27 cellular contexts compared by ENCODE assay signal in the genomic region with DNA sequence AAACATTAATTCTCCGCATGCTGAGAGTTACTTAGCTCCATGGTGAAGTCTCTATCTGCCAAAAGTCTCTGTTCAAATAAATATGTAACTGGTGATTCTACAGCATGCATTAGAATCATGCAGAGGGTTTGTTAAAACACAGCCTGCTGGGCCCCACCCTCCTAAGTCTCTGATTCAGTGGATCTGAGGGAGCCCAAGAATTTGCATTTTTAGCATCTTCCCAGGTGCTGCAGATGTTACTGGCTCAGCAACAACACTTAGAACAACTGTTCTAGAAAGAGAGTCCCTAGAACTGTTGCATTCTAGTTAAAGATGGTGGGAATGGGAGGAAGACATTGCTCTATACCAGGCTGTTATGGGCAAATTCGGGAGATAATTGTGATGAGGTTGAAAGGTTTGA.
"Had no signal": no experiment of that assay in that cellular context is flagged by ENCODE, and none has a peak within 500 bp of the region (broad histone marks: within the 10 kb centered on the region; RNA-seq: fewer than 3 reads in every experiment).

No MANE protein-coding gene starts in this region.

- H3K27me3 ChIP-seq: neutrophil, right lobe of liver, sigmoid colon, stomach, thyroid gland, tibial nerve, upper lobe of left lung, vagina had no signal

- H3K4me3 ChIP-seq: psoas muscle, right lobe of liver, sigmoid colon, stomach, thoracic aorta, thyroid gland, tibial nerve, upper lobe of left lung, vagina had no signal

- H3K9me3 Mint-ChIP-seq: nephron; stimulated activated effector memory CD8-positive, alpha-beta T cell treated with anti-CD3 and anti-CD28 coated beads, Interleukin-12 subunit alpha, Interleukin-12 subunit beta, amount 100 ng/mL, for 72 hours; stimulated activated naive B cell treated with anti-CD40 and anti-IgM and Interleukin-4, amounts not matched to agents 10 μg/mL and 1 μg/mL and 100 μg/mL, for 72 hours; stimulated activated naive CD8-positive, alpha-beta T cell treated with anti-CD3 and anti-CD28 coated beads, Interleukin-15, Interleukin-2, amounts not matched to agents 100 ng/mL and 50 ng/mL, for 24 hours had no signal

- H3K27me3 Mint-ChIP-seq: stimulated activated naive B cell treated with anti-CD40 and anti-IgM and Interleukin-4, amounts not matched to agents 10 μg/mL and 1 μg/mL and 100 μg/mL, for 72 hours had no signal

- H3K79me2 ChIP-seq: parathyroid adenoma had no signal

- H3K36me3 ChIP-seq: neutrophil, right lobe of liver, sigmoid colon, stomach, thoracic aorta, thyroid gland, tibial nerve, upper lobe of left lung, vagina had no signal

- H3K4me1 Mint-ChIP-seq: natural killer cell; nephron; stimulated activated effector memory CD8-positive, alpha-beta T cell treated with anti-CD3 and anti-CD28 coated beads, Interleukin-12 subunit alpha, Interleukin-12 subunit beta, amount 100 ng/mL, for 72 hours; stimulated activated naive B cell treated with anti-CD40 and anti-IgM and Interleukin-4, amounts not matched to agents 10 μg/mL and 1 μg/mL and 100 μg/mL, for 72 hours had no signal

- H3K27ac Mint-ChIP-seq: natural killer cell; nephron; progenitor cell of endocrine pancreas; stimulated activated effector memory CD8-positive, alpha-beta T cell treated with anti-CD3 and anti-CD28 coated beads, Interleukin-12 subunit alpha, Interleukin-12 subunit beta, amount 100 ng/mL, for 72 hours; stimulated activated naive B cell treated with anti-CD40 and anti-IgM and Interleukin-4, amounts not matched to agents 10 μg/mL and 1 μg/mL and 100 μg/mL, for 72 hours; stimulated activated naive CD8-positive, alpha-beta T cell treated with anti-CD3 and anti-CD28 coated beads, Interleukin-15, Interleukin-2, amounts not matched to agents 100 ng/mL and 50 ng/mL, for 24 hours had no signal

- H3K4me1 ChIP-seq: parathyroid adenoma, psoas muscle, right lobe of liver, sigmoid colon, stomach, thyroid gland, tibial nerve, upper lobe of left lung, vagina had no signal

- ATAC-seq: natural killer cell; psoas muscle; right cardiac atrium; right lobe of liver; stimulated activated effector memory CD8-positive, alpha-beta T cell treated with anti-CD3 and anti-CD28 coated beads, Interleukin-12 subunit alpha, Interleukin-12 subunit beta, amount 100 ng/mL, for 72 hours; stimulated activated naive B cell treated with anti-CD40 and anti-IgM and Interleukin-4, amounts not matched to agents 10 μg/mL and 1 μg/mL and 100 μg/mL, for 72 hours had no signal

- H3K36me3 Mint-ChIP-seq: natural killer cell; stimulated activated effector memory CD8-positive, alpha-beta T cell treated with anti-CD3 and anti-CD28 coated beads, Interleukin-12 subunit alpha, Interleukin-12 subunit beta, amount 100 ng/mL, for 72 hours had no signal

- H2AFZ ChIP-seq: parathyroid adenoma had no signal

- DNase-seq: natural killer cell; nucleus accumbens; posterior cingulate gyrus; psoas muscle; right cardiac atrium; right lobe of liver; sigmoid colon; small intestine; stimulated activated CD4-positive, alpha-beta T cell treated with anti-CD3 and anti-CD28 coated beads, Interleukin-15, amount 100 ng/mL, for 24 hours; stimulated activated CD4-positive, alpha-beta T cell treated with anti-CD3 and anti-CD28 coated beads, Interleukin-2, amount 100 ng/mL, for 24 hours; stimulated activated CD4-positive, alpha-beta T cell treated with anti-CD3 and anti-CD28 coated beads, Interleukin-2, amount 100 ng/mL, for 48 hours; stimulated activated CD4-positive, alpha-beta T cell treated with anti-CD3 and anti-CD28 coated beads, Interleukin-4, amount 100 ng/mL, for 24 hours; stimulated activated naive B cell treated with anti-CD40 and anti-IgM and Interleukin-4, amounts not matched to agents 10 μg/mL and 1 μg/mL and 100 μg/mL, for 72 hours; stimulated activated naive CD4-positive, alpha-beta T cell treated with Interleukin-2 at 50 U/mL for 16 hours; stomach; thyroid gland; trophoblast cell; upper lobe of left lung had no signal

- H3K9me3 ChIP-seq: neutrophil, psoas muscle, right lobe of liver, sigmoid colon, stomach, thoracic aorta, thyroid gland, tibial nerve, upper lobe of left lung, vagina had no signal

- H3K27ac ChIP-seq: neutrophil, parathyroid adenoma, psoas muscle, right lobe of liver, sigmoid colon, stomach, thoracic aorta, thyroid gland, tibial nerve, upper lobe of left lung, vagina had no signal

- H3K4me3 Mint-ChIP-seq: natural killer cell; nephron; stimulated activated effector memory CD8-positive, alpha-beta T cell treated with anti-CD3 and anti-CD28 coated beads, Interleukin-12 subunit alpha, Interleukin-12 subunit beta, amount 100 ng/mL, for 72 hours; stimulated activated naive B cell treated with anti-CD40 and anti-IgM and Interleukin-4, amounts not matched to agents 10 μg/mL and 1 μg/mL and 100 μg/mL, for 72 hours; stimulated activated naive CD8-positive, alpha-beta T cell treated with anti-CD3 and anti-CD28 coated beads, Interleukin-15, Interleukin-2, amounts not matched to agents 100 ng/mL and 50 ng/mL, for 24 hours had no signal

- H3K9ac ChIP-seq: parathyroid adenoma had no signal
